2 cellular contexts compared by ENCODE assay signal in the genomic region with DNA sequence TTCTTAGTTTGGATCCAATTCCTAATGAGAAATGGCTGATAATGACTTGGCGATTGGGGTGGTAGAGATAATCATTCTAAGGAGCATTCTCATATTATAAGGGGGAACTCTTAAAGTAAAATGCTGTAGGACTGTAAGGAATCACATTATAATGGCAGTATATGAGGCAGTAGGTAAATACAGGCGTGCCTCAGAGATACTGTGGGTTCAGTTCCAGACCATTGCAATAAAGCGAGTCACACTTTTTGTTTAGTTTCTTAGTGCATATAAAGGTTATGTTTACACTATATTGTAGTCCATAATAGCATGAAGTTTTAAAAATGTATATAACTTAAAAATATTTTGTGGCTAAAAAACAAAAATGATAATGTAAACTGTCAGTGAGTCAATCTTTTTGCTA.
TF ChIP-seq lines count a peak whose summit lies in the region.

No MANE protein-coding gene starts in this region.

TF ChIP-seq in GM23338, 12 proteins besides CTCF, POLR2A, EP300 and RAD21 (continues in another document):
- TF ChIP-seq, protein P1, sequence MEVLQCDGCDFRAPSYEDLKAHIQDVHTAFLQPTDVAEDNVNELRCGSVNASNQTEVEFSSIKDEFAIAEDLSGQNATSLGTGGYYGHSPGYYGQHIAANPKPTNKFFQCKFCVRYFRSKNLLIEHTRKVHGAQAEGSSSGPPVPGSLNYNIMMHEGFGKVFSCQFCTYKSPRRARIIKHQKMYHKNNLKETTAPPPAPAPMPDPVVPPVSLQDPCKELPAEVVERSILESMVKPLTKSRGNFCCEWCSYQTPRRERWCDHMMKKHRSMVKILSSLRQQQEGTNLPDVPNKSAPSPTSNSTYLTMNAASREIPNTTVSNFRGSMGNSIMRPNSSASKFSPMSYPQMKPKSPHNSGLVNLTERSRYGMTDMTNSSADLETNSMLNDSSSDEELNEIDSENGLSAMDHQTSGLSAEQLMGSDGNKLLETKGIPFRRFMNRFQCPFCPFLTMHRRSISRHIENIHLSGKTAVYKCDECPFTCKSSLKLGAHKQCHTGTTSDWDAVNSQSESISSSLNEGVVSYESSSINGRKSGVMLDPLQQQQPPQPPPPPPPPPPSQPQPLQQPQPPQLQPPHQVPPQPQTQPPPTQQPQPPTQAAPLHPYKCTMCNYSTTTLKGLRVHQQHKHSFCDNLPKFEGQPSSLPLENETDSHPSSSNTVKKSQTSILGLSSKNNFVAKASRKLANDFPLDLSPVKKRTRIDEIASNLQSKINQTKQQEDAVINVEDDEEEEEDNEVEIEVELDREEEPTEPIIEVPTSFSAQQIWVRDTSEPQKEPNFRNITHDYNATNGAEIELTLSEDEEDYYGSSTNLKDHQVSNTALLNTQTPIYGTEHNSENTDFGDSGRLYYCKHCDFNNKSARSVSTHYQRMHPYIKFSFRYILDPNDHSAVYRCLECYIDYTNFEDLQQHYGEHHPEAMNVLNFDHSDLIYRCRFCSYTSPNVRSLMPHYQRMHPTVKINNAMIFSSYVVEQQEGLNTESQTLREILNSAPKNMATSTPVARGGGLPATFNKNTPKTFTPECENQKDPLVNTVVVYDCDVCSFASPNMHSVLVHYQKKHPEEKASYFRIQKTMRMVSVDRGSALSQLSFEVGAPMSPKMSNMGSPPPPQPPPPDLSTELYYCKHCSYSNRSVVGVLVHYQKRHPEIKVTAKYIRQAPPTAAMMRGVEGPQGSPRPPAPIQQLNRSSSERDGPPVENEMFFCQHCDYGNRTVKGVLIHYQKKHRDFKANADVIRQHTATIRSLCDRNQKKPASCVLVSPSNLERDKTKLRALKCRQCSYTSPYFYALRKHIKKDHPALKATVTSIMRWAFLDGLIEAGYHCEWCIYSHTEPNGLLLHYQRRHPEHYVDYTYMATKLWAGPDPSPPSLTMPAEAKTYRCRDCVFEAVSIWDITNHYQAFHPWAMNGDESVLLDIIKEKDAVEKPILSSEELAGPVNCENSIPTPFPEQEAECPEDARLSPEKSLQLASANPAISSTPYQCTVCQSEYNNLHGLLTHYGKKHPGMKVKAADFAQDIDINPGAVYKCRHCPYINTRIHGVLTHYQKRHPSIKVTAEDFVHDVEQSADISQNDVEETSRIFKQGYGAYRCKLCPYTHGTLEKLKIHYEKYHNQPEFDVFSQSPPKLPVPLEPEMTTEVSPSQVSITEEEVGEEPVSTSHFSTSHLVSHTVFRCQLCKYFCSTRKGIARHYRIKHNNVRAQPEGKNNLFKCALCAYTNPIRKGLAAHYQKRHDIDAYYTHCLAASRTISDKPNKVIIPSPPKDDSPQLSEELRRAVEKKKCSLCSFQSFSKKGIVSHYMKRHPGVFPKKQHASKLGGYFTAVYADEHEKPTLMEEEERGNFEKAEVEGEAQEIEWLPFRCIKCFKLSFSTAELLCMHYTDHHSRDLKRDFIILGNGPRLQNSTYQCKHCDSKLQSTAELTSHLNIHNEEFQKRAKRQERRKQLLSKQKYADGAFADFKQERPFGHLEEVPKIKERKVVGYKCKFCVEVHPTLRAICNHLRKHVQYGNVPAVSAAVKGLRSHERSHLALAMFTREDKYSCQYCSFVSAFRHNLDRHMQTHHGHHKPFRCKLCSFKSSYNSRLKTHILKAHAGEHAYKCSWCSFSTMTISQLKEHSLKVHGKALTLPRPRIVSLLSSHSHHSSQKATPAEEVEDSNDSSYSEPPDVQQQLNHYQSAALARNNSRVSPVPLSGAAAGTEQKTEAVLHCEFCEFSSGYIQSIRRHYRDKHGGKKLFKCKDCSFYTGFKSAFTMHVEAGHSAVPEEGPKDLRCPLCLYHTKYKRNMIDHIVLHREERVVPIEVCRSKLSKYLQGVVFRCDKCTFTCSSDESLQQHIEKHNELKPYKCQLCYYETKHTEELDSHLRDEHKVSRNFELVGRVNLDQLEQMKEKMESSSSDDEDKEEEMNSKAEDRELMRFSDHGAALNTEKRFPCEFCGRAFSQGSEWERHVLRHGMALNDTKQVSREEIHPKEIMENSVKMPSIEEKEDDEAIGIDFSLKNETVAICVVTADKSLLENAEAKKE (CRISPR knock-in tag; IDR thresholded peaks at IDR 0.05), result no peak
- no peak for TF ChIP-seq JUNB (IDR thresholded peaks at IDR 0.05; ENCODE audit: unreplicated experiment)
- TF ChIP-seq CREB1 (CRISPR knock-in tag; IDR thresholded peaks at IDR 0.05; ENCODE audit: low read depth), result no peak
- TF ChIP-seq STAT1 (IDR thresholded peaks at IDR 0.05; ENCODE audit: unreplicated experiment), result no peak
- no peak for TF ChIP-seq ZNF331 (CRISPR knock-in tag; IDR thresholded peaks at IDR 0.05; ENCODE audit: low read depth)
- no peak for TF ChIP-seq NANOG (IDR thresholded peaks at IDR 0.05; ENCODE audit: borderline replicate concordance)
- TF ChIP-seq, protein P2, sequence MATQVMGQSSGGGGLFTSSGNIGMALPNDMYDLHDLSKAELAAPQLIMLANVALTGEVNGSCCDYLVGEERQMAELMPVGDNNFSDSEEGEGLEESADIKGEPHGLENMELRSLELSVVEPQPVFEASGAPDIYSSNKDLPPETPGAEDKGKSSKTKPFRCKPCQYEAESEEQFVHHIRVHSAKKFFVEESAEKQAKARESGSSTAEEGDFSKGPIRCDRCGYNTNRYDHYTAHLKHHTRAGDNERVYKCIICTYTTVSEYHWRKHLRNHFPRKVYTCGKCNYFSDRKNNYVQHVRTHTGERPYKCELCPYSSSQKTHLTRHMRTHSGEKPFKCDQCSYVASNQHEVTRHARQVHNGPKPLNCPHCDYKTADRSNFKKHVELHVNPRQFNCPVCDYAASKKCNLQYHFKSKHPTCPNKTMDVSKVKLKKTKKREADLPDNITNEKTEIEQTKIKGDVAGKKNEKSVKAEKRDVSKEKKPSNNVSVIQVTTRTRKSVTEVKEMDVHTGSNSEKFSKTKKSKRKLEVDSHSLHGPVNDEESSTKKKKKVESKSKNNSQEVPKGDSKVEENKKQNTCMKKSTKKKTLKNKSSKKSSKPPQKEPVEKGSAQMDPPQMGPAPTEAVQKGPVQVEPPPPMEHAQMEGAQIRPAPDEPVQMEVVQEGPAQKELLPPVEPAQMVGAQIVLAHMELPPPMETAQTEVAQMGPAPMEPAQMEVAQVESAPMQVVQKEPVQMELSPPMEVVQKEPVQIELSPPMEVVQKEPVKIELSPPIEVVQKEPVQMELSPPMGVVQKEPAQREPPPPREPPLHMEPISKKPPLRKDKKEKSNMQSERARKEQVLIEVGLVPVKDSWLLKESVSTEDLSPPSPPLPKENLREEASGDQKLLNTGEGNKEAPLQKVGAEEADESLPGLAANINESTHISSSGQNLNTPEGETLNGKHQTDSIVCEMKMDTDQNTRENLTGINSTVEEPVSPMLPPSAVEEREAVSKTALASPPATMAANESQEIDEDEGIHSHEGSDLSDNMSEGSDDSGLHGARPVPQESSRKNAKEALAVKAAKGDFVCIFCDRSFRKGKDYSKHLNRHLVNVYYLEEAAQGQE (IDR thresholded peaks at IDR 0.05; ENCODE audit: unreplicated experiment), result no peak
- TF ChIP-seq ZNF114 (CRISPR knock-in tag; IDR thresholded peaks at IDR 0.05), result no peak
- no peak for TF ChIP-seq EZH2 (IDR thresholded peaks at IDR 0.05; ENCODE audit: low read depth, unreplicated experiment)
- no peak for TF ChIP-seq EZH2phosphoT487 (IDR thresholded peaks at IDR 0.05; ENCODE audit: unreplicated experiment)
- TF ChIP-seq POLR2AphosphoS5 (IDR thresholded peaks at IDR 0.05; ENCODE audit: low read depth), result no peak

TF ChIP-seq in IMR-90, 13 proteins besides CTCF, POLR2A, EP300 and RAD21 (continued from another document):
- TF ChIP-seq, protein P3, sequence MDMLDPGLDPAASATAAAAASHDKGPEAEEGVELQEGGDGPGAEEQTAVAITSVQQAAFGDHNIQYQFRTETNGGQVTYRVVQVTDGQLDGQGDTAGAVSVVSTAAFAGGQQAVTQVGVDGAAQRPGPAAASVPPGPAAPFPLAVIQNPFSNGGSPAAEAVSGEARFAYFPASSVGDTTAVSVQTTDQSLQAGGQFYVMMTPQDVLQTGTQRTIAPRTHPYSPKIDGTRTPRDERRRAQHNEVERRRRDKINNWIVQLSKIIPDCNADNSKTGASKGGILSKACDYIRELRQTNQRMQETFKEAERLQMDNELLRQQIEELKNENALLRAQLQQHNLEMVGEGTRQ (IDR thresholded peaks at IDR 0.05; ENCODE audit: low read depth, low read length), result no peak
- TF ChIP-seq, protein P4, sequence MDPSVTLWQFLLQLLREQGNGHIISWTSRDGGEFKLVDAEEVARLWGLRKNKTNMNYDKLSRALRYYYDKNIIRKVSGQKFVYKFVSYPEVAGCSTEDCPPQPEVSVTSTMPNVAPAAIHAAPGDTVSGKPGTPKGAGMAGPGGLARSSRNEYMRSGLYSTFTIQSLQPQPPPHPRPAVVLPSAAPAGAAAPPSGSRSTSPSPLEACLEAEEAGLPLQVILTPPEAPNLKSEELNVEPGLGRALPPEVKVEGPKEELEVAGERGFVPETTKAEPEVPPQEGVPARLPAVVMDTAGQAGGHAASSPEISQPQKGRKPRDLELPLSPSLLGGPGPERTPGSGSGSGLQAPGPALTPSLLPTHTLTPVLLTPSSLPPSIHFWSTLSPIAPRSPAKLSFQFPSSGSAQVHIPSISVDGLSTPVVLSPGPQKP (IDR thresholded peaks at IDR 0.05; ENCODE audit: borderline replicate concordance, low read depth, low read length), result no peak
- TF ChIP-seq RCOR1 (IDR thresholded peaks at IDR 0.05; ENCODE audit: insufficient replicate concordance, low read length), result no peak
- TF ChIP-seq FOS (IDR thresholded peaks at IDR 0.05; ENCODE audit: low read depth, low read length), result no peak
- no peak for TF ChIP-seq MXI1 (IDR thresholded peaks at IDR 0.05; ENCODE audit: borderline replicate concordance, low read depth, low read length)
- no peak for TF ChIP-seq CEBPB (IDR thresholded peaks at IDR 0.05; ENCODE audit: low read depth, low read length)
- no peak for TF ChIP-seq CHD1 (IDR thresholded peaks at IDR 0.05; ENCODE audit: low read depth, low read length)
- no peak for TF ChIP-seq MAFK (IDR thresholded peaks at IDR 0.05; ENCODE audit: low read depth, low read length)
- TF ChIP-seq RFX5 (IDR thresholded peaks at IDR 0.05; ENCODE audit: low read depth, low read length), result no peak
- no peak for TF ChIP-seq BHLHE40 (IDR thresholded peaks at IDR 0.05; ENCODE audit: low read depth, low read length)
TF ChIP-seq in IMR-90: peak in this region for 0.
